In the genomic region with DNA sequence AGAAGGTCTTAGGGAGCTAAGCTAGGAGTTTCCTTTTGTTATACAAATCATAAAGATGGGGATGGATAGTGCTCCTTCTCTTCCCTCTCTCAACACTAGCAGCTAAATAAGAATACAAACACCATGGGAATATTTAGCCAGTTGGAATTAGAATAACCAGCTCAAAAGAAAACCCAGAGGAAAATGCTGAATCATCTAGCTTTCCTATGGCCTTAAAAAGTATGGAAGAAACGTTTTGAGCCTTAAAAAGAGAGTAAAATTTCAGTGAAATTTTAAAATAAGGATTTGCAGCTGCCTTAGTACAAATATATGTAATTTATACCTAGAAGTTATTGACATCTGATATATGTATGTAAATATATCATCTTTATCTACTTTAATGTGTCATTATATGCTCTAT, we compare ENCODE assay signal across 29 cellular contexts.
DNase-seq lines count a peak whose midpoint lies in the region; FAIRE-seq and TF ChIP-seq lines count a peak whose summit lies in the region.
"Had no signal": no experiment of that assay in that cellular context is flagged by ENCODE, and none has a peak within 500 bp of the region (broad histone marks: within the 10 kb centered on the region; RNA-seq: fewer than 3 reads in every experiment).

No MANE protein-coding gene starts in this region.

- no peak overlapping the region for H2BK20ac ChIP-seq in H1 (ENCODE audit: low read length)

- no peaks in the 10 kb centered on the region for H3K27me3 Mint-ChIP-seq in neural crest cell (ENCODE audit: low read depth)
- H3K27me3 Mint-ChIP-seq: CD4-positive, alpha-beta memory T cell had no signal

- H3K4me1 ChIP-seq in HUES6 (ENCODE audit: control insufficient read depth, insufficient read depth, low read length) = peaks cover 26% of the 10 kb centered on the region
- peaks cover 0 to 4% (median 2%) of the 10 kb centered on the region in 4 experiments; a peak in 2 of 7 replicates for H3K4me1 ChIP-seq in H1 (replicated peaks in 1 of 4; ENCODE audit: control insufficient read depth in 3 of 4, insufficient read depth in 4 of 4, low read length in 3 of 4)
- H3K4me1 ChIP-seq: SJSA1 had no signal

- no peak overlapping the region for H2BK5ac ChIP-seq in H1 (ENCODE audit: low read depth, low read length)

- H3K56ac ChIP-seq in H1 (replicated peaks; ENCODE audit: insufficient read length, low read depth, low read length) = no peak overlapping the region

- no peaks in the 10 kb centered on the region for H3K79me2 ChIP-seq in H1 (ENCODE audit: control insufficient read depth in 1 of 2, insufficient read depth in 2 of 2, low read length in 2 of 2)

- H3K4ac ChIP-seq in H1 (replicated peaks; ENCODE audit: insufficient read length, low read depth, low read length) = no peak overlapping the region

- no peaks in the 10 kb centered on the region for H3K27me3 ChIP-seq in H7 (ENCODE audit: control insufficient read depth, insufficient read depth, low read length)
- no peaks in the 10 kb centered on the region for H3K27me3 ChIP-seq in HUES6 (ENCODE audit: control insufficient read depth, insufficient read depth, low read length)
- H3K27me3 ChIP-seq in H1 (replicated peaks in 1 of 4; ENCODE audit: control insufficient read depth in 3 of 4, extremely low read depth in 1 of 4, insufficient read depth in 3 of 4, low read length in 3 of 4) = no peaks in the 10 kb centered on the region
- H3K27me3 ChIP-seq: MG63, SJSA1 had no signal

- H3K36me3 Mint-ChIP-seq in neural crest cell (ENCODE audit: low read depth) = no peaks in the 10 kb centered on the region
- H3K36me3 Mint-ChIP-seq: CD4-positive, alpha-beta memory T cell had no signal

- no peak overlapping the region for H2BK15ac ChIP-seq in H1 (ENCODE audit: low read length)

- CTCF ChIA-PET in H1 (lab: Charles Lee; ENCODE audit: partially characterized antibody) = interaction anchor here (0.6 kb wide), 1 partner anchor 44 kb away, joined by 3 read pairs; no protein-coding TSS in a partner anchor

- no peaks in the 10 kb centered on the region for H3K4me1 Mint-ChIP-seq in neural crest cell
- H3K4me1 Mint-ChIP-seq: CD4-positive, alpha-beta memory T cell had no signal

- H3K9ac ChIP-seq in HUES6 (ENCODE audit: low read length) (no peak overlapping the region), H1 (replicated peaks in 1 of 4; ENCODE audit: extremely low read depth in 1 of 4, low read depth in 3 of 4, low read length in 3 of 4) (no peak overlapping the region)

- TF ChIP-seq CTCF in H1 (IDR thresholded peaks at IDR 0.05; ENCODE audit: control extremely low read depth in 1 of 3, insufficient read depth in 1 of 3, low read depth in 1 of 3, low read length in 3 of 3) = no peak
- no peak for TF ChIP-seq CTCF in neural crest cell (conservative IDR thresholded peaks at IDR 0.05)

- no peak for TF ChIP-seq POLR2A in H1 (IDR thresholded peaks at IDR 0.05; ENCODE audit: control extremely low read depth in 1 of 2, low read depth in 2 of 2, low read length in 2 of 2)

- FAIRE-seq in H1 (lab: Jason Lieb, UNC) = no peak
- FAIRE-seq: GM12891, GM19239 had no signal

- H3K79me1 ChIP-seq in H1 (ENCODE audit: low read depth, low read length) = no peaks in the 10 kb centered on the region

- no peak overlapping the region for H2AFZ ChIP-seq in H1 (ENCODE audit: low read length)
- H2AFZ ChIP-seq: PC-9 had no signal

- H2BK12ac ChIP-seq in H1 (ENCODE audit: low read depth, low read length) = no peak overlapping the region

- POLR2A ChIA-PET in H1 (lab: Charles Lee; ENCODE audit: partially characterized antibody) = interaction anchor here (1.1 kb wide), 1 partner anchor 42 kb away, joined by 3 read pairs; no protein-coding TSS in a partner anchor

- no peak for TF ChIP-seq RAD21 in H1 (IDR thresholded peaks at IDR 0.05 in 1 of 2, conservative IDR thresholded peaks at IDR 0.05 in 1 of 2; ENCODE audit: low read depth in 2 of 2, low read length in 2 of 2)

- H4K5ac ChIP-seq in H1 (ENCODE audit: insufficient read length, low read depth, low read length) = no peak overlapping the region

- H4K8ac ChIP-seq in H1 (ENCODE audit: extremely low read depth, insufficient read depth, low read length) = no peak overlapping the region

- no peaks in the 10 kb centered on the region for H3K36me3 ChIP-seq in H7 (replicated peaks; ENCODE audit: control insufficient read depth, insufficient read depth, low read length)
- H3K36me3 ChIP-seq in HUES6 (ENCODE audit: control insufficient read depth, insufficient read depth, low read length) = no peaks in the 10 kb centered on the region
- H3K36me3 ChIP-seq in H1 (ENCODE audit: control insufficient read depth in 2 of 4, insufficient read depth in 4 of 4, low read length in 3 of 4) = no peaks in the 10 kb centered on the region
- H3K36me3 ChIP-seq: MG63, SJSA1 had no signal

- H3K23me2 ChIP-seq in H1 (ENCODE audit: low read depth, low read length) = no peaks in the 10 kb centered on the region

- no peak overlapping the region for H3K14ac ChIP-seq in H1 (ENCODE audit: insufficient read length)

- no peak overlapping the region for H3K18ac ChIP-seq in H1 (ENCODE audit: extremely low read depth, low read length)

- peak overlapping the region; percentile 29 for H3K27ac Mint-ChIP-seq in neural crest cell (ENCODE audit: unreplicated experiment)
- H3K27ac Mint-ChIP-seq: CD4-positive, alpha-beta memory T cell had no signal

- H4K91ac ChIP-seq in H1 (replicated peaks; ENCODE audit: insufficient read length, low read length) = no peak overlapping the region

- 0 out of 4 replicates have a peak overlapping the region, but pooled peaks of 1 of the 2 experiments have one; percentile 17 for H3K4me2 ChIP-seq in H1 (ENCODE audit: insufficient read depth in 1 of 2, low read depth in 2 of 2, low read length in 2 of 2)
- H3K4me2 ChIP-seq: PC-9 had no signal

- H3K27ac ChIP-seq in HUES6 (ENCODE audit: low read depth, low read length) (peak overlapping the region; percentile 61), H1 (ENCODE audit: low read depth, low read length) (no peak overlapping the region), caudate nucleus (ENCODE audit: low read depth, low read length) (no peak overlapping the region)
- H3K27ac ChIP-seq: HL-60, PC-9, SJSA1 had no signal

- DNase-seq in H7 (peak; percentile 2), H1 (ENCODE audit: low read depth in 1 of 2, low spot score in 2 of 2) (no peak), neural crest cell (ENCODE audit: low read depth, low spot score) (no peak), caudate nucleus (lab: John Stamatoyannopoulos, UW) (no peak), H4 (ENCODE audit: low spot score) (no peak)
- DNase-seq in stimulated activated CD8-positive, alpha-beta memory T cell treated with anti-CD3 and anti-CD28 coated beads, Interleukin-4, amount 100 ng/mL, for 48 hours = no peak
- DNase-seq: C1 segment of cervical spinal cord; CD4-positive, alpha-beta memory T cell; COR-L47; DMS 273 treated with DMSO at 0.1 percent for 48 hours; DMS79 treated with DMSO at 0.1 percent for 48 hours; GF-D8; HCEC 1CT; KG1; MG63; NCI-H1105 treated with DMSO at 0.1 percent for 48 hours; NCI-H146; NCI-H1930; NCI-H446; NCI-H526; NCI-H82; NK-92 treated with Interleukin-12 subunit alpha and Interleukin-12 subunit beta, amount 100 ng/mL, for 24 hours; PC-9; Right ventricle myocardium superior had no signal

- H3K23ac ChIP-seq in H1 (ENCODE audit: insufficient read length) = no peak overlapping the region

- no peaks in the 10 kb centered on the region for H3K9me3 Mint-ChIP-seq in neural crest cell

- no peak overlapping the region for H2BK120ac ChIP-seq in H1 (replicated peaks; ENCODE audit: low read depth, low read length)

- H3K9me3 ChIP-seq in HUES6 (ENCODE audit: control insufficient read depth, insufficient read depth, low read depth, low read length) (no peaks in the 10 kb centered on the region), H1 (ENCODE audit: insufficient read depth in 2 of 2, low read depth in 1 of 2, low read length in 1 of 2) (no peaks in the 10 kb centered on the region)
- H3K9me3 ChIP-seq: MG63, SJSA1 had no signal

- H4K20me1 ChIP-seq in H1 (replicated peaks in 1 of 2; ENCODE audit: control insufficient read depth in 1 of 2, insufficient read depth in 2 of 2, low read length in 2 of 2) = no peaks in the 10 kb centered on the region

- H2AK5ac ChIP-seq in H1 (ENCODE audit: low read depth, low read length) = no peak overlapping the region

- no peak overlapping the region for H3K4me3 ChIP-seq in H7 (ENCODE audit: insufficient read depth, low read depth, low read length)
- H3K4me3 ChIP-seq in HUES6 (ENCODE audit: low read depth, low read length) = no peak overlapping the region
- peak overlapping the region in 1 of 4 experiments; percentile 10; a peak in 1 of 8 replicates for H3K4me3 ChIP-seq in H1 (ENCODE audit: extremely low read depth in 1 of 4, insufficient read depth in 2 of 4, low read depth in 3 of 4, low read length in 4 of 4)
- H3K4me3 ChIP-seq: MG63, PC-9, SJSA1 had no signal

- TF ChIP-seq EP300 in H1 (IDR thresholded peaks at IDR 0.05; ENCODE audit: borderline replicate concordance in 1 of 2, low read depth in 2 of 2, low read length in 2 of 2) = no peak

- no peak overlapping the region for H3K4me3 Mint-ChIP-seq in neural crest cell
- H3K4me3 Mint-ChIP-seq: CD4-positive, alpha-beta memory T cell had no signal

- WGBS in H1 (ENCODE audit: extremely low coverage in 1 of 2, insufficient coverage in 1 of 2, insufficient read length in 1 of 2, insufficient replicate concordance in 2 of 2, low coverage in 1 of 2, low lambda C conversion rate in 2 of 2, missing lambda C conversion rate in 1 of 2), 2 experiments = 0% methylated on average over 1 of the region's 1 CpG; no CpG with 5 or more reads in 1 of the 2 experiments

TF ChIP-seq in H1, 55 proteins besides CTCF, POLR2A, EP300 and RAD21:
- TF ChIP-seq, protein P1, sequence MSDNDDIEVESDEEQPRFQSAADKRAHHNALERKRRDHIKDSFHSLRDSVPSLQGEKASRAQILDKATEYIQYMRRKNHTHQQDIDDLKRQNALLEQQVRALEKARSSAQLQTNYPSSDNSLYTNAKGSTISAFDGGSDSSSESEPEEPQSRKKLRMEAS (IDR thresholded peaks at IDR 0.05) = no peak
- TF ChIP-seq SP1 (IDR thresholded peaks at IDR 0.05; ENCODE audit: low read depth, low read length) = no peak
- no peak for TF ChIP-seq SUZ12 (IDR thresholded peaks at IDR 0.05; ENCODE audit: low read length)
- TF ChIP-seq MAFK (IDR thresholded peaks at IDR 0.05; ENCODE audit: low read depth, low read length) = 0 out of 2 replicates have a peak, but pooled peaks have one; percentile 66
- TF ChIP-seq NRF1 (IDR thresholded peaks at IDR 0.05; ENCODE audit: low read depth, low read length) = no peak
- TF ChIP-seq CBX5 (IDR thresholded peaks at IDR 0.05; ENCODE audit: low read depth, low read length) = no peak
- TF ChIP-seq JUN (IDR thresholded peaks at IDR 0.05; ENCODE audit: low read depth, low read length) = no peak
- TF ChIP-seq KDM5A (IDR thresholded peaks at IDR 0.05; ENCODE audit: low read length) = no peak
